8 cellular contexts compared by ENCODE assay signal in the genomic region with DNA sequence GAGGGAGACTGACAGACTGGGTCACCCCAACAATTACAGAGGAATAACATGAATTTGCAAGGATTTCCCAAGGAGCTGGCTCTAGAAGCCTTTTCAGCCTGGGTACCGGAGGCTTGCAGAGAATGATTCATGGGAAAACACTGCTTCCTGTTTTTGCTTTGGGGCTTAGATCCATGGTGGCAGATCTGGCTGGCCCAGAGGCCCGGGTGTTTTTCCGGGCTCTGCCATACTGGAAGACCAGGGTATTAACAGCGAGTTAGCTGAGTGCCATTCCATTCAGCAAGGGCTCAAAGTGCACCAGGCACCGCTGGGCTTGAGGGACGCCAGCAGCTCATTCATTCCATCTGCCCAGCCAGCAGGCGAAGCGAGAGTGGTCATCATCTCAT. TPM values are rescaled to one million over a fixed set of nuclear protein-coding genes. Genes with fewer than 3 reads are reported as not detected.
DNase-seq lines count a peak whose midpoint lies in the region; ATAC-seq, FAIRE-seq and TF ChIP-seq lines count a peak whose summit lies in the region.

No MANE protein-coding gene starts in this region.

- H3K27me3 ChIP-seq in lung (ENCODE audit: control insufficient read depth, insufficient read depth) = no peaks in the 10 kb centered on the region
- no peaks in the 10 kb centered on the region for H3K27me3 ChIP-seq in aorta (ENCODE audit: control insufficient read depth in 1 of 2, insufficient read depth in 2 of 2, low read length in 1 of 2)

- peak overlapping the region; percentile 82 for H3K4me3 ChIP-seq in AG10803 (ENCODE audit: low read length)
- H3K4me3 ChIP-seq in lung = peak overlapping the region; percentile 92
- H3K4me3 ChIP-seq in aorta (ENCODE audit: low read length in 2 of 2) = peak overlapping the region; percentile 94 to 96

- H3K27ac ChIP-seq in lung (ENCODE audit: low read depth in 1 of 2, low read length in 1 of 2) (peak overlapping the region; percentile 85 to 96), aorta (ENCODE audit: low read depth in 1 of 2, low read length in 2 of 2) (peak overlapping the region; percentile 73 to 84)

- H3K4me1 ChIP-seq in lung (ENCODE audit: control insufficient read depth in 2 of 2, insufficient read depth in 2 of 2, low read length in 2 of 2) (peaks cover 8 to 20% of the 10 kb centered on the region in 2 donors), aorta (ENCODE audit: control insufficient read depth in 1 of 2, insufficient read depth in 2 of 2, low read length in 2 of 2) (peaks cover 5% of the 10 kb centered on the region in 2 donors)

- in situ Hi-C loops in G401 (cut with HindIII; ENCODE audit: low sequenced_read_pairs) = no loop called here

- H3K4me3 Mint-ChIP-seq in brain = peak overlapping the region; percentile 90 to 96 (median 91)

- ATAC-seq in lung (ENCODE audit: insufficient read depth, low FRiP score) (no peak), aorta (ENCODE audit: low FRiP score) (no peak)

- H3K9me3 ChIP-seq in lung (ENCODE audit: control insufficient read depth in 2 of 2, insufficient read depth in 1 of 2, low read length in 1 of 2) (no peaks in the 10 kb centered on the region), aorta (ENCODE audit: control insufficient read depth, low read length) (no peaks in the 10 kb centered on the region)

- TF ChIP-seq CTCF in AG10803 (conservative IDR thresholded peaks at IDR 0.05; ENCODE audit: low read length) = no peak
- no peak for TF ChIP-seq CTCF in brain (conservative IDR thresholded peaks at IDR 0.05)
- TF ChIP-seq CTCF in lung (IDR thresholded peaks at IDR 0.05; ENCODE audit: control extremely low read depth, extremely low read depth) = no peak

- intact Hi-C loops in aorta (cut with DNase I) = loop anchor here in 1 of 2 donors (1.0 to 5.0 kb wide), 2 partner anchors 19 to 98 kb away; no protein-coding TSS in a partner anchor

- no peak for FAIRE-seq in GM19239 (lab: Jason Lieb, UNC)

- 32 to 37% methylated on average over 8 of the region's 8 CpGs for WGBS in lung, 2 donors
- 1 to 2% methylated on average over 8 of the region's 8 CpGs for WGBS in aorta, 2 donors

- H3K36me3 ChIP-seq in lung (ENCODE audit: control insufficient read depth in 2 of 2, insufficient read depth in 2 of 2, low read length in 2 of 2) (peaks cover 10 to 48% of the 10 kb centered on the region in 2 donors), aorta (ENCODE audit: control insufficient read depth in 1 of 2, insufficient read depth in 2 of 2, low read length in 1 of 2) (peaks cover 0 to 2% of the 10 kb centered on the region in 2 donors)

- H3K4me1 Mint-ChIP-seq in brain = peaks cover 81% of the 10 kb centered on the region

- no peaks in the 10 kb centered on the region for H3K9me3 Mint-ChIP-seq in brain

- peaks cover 16% of the 10 kb centered on the region for H3K27me3 Mint-ChIP-seq in brain

- peak overlapping the region; percentile 53 to 88 (median 86) for H3K27ac Mint-ChIP-seq in brain

- DNase-seq in AG10803 (ENCODE audit: low read depth) (peak; percentile 69), LHCN-M2 (ENCODE audit: low read depth) (peak; percentile 54), lung (ENCODE audit: low spot score) (no peak), aorta (no peak), NCI-H345 treated with DMSO at 0.1 percent for 48 hours (lab: John Stamatoyannopoulos, UW; ENCODE audit: unreplicated experiment) (no peak), GM19239 (ENCODE audit: insufficient read length, low spot score) (no peak), G401 (ENCODE audit: low spot score) (no peak)

- peaks cover 54% of the 10 kb centered on the region for H3K36me3 Mint-ChIP-seq in brain

RNA-seq across cellular contexts. Expression of gene WDR1, which starts 1.3 kb away (rescaled TPM):
- total RNA-seq in LHCN-M2 (2014; rRNA removed) (310 and 335 TPM in 2 replicates), lung (100 to 1,000 TPM; 116 to 325 TPM), aorta (100 to 1,000 TPM; 339 to 593 TPM)
- 613 TPM for polyA plus RNA-seq in LHCN-M2 (2012)
- polyA plus RNA-seq in brain (ENCODE audit: insufficient read depth, low read depth, low replicate concordance) (207 TPM), lung (100 to 1,000 TPM in 1 of 2 donors, 10 to 100 TPM in 1; 72.0 to 294 TPM), aorta (100 to 1,000 TPM; 159 to 207 TPM)
- total RNA-seq in G401 (2014; rRNA removed; shearing (Covaris generic)) = 300 and 383 TPM in 2 replicates

Comparison
In these comparisons a context has a peak if more than half of its experiments do, and no peak if none do; other contexts are left out.
1. DNase-seq: peak in AG10803 (single experiment) and LHCN-M2 (single experiment); none in lung (single experiment), aorta (0 of 2), NCI-H345 treated with DMSO at 0.1 percent for 48 hours (single experiment), GM19239 (single experiment) and G401 (single experiment).
2. Peak in every context shown above with its lines, with median percentiles within 50 percentile points of each other: H3K4me3 ChIP-seq.